ENCODE assay signal across 8 cellular contexts in genomic region chr1:192474080-192474683, GRCh38.
DNase-seq lines count a peak whose midpoint lies in the region; ATAC-seq and TF ChIP-seq lines count a peak whose summit lies in the region.

No MANE protein-coding gene starts in this region.

- H3K36me3 ChIP-seq in esophagus squamous epithelium (no peaks in the 10 kb centered on the region), psoas muscle (ENCODE audit: insufficient read depth in 1 of 2, low read depth in 1 of 2) (no peaks in the 10 kb centered on the region)

- no peak overlapping the region for H3K4me3 ChIP-seq in Jurkat, Clone E6-1 (ENCODE audit: low read length)
- H3K4me3 ChIP-seq in esophagus squamous epithelium (no peak overlapping the region), psoas muscle (no peak overlapping the region)

- ATAC-seq in psoas muscle (no peak), GM18909 (IDR thresholded peaks at IDR 0.05; ENCODE audit: poor library complexity, unreplicated experiment) (no peak)

- H3K27ac ChIP-seq in esophagus squamous epithelium (no peak overlapping the region), psoas muscle (no peak overlapping the region)

- H3K4me1 ChIP-seq in esophagus squamous epithelium = peaks cover 0 to 6% (median 0%) of the 10 kb centered on the region in 3 donors
- no peaks in the 10 kb centered on the region for H3K4me1 ChIP-seq in psoas muscle

- WGBS in esophagus squamous epithelium, 2 donors = 41 to 43% methylated on average over 5 of the region's 5 CpGs
- WGBS in psoas muscle, 3 donors = 39 to 41% (median 41%) methylated on average over 5 of the region's 5 CpGs

- TF ChIP-seq CTCF in esophagus squamous epithelium (IDR thresholded peaks at IDR 0.05) (peak; percentile 38 to 73 (median 64)), psoas muscle (IDR thresholded peaks at IDR 0.05) (peak; percentile 66)

- intact Hi-C loops in esophagus squamous epithelium (cut with DNase I) = no loop called here
- intact Hi-C loops in psoas muscle (cut with DNase I) = loop anchor here (5.0 to 10.0 kb wide), 2 partner anchors 131 to 548 kb away; no protein-coding TSS in a partner anchor

- no peak for TF ChIP-seq POLR2A in esophagus squamous epithelium (IDR thresholded peaks at IDR 0.05)

- H3K27me3 ChIP-seq in esophagus squamous epithelium (peaks cover 0 to 18% (median 0%) of the 10 kb centered on the region in 4 donors), psoas muscle (ENCODE audit: insufficient read depth in 3 of 3, low read length in 2 of 3) (no peaks in the 10 kb centered on the region)

- H3K9me3 ChIP-seq in esophagus squamous epithelium = no peaks in the 10 kb centered on the region
- no peaks in the 10 kb centered on the region for H3K9me3 ChIP-seq in psoas muscle

- peak; percentile 46 for DNase-seq in D341Med (ENCODE audit: low spot score)
- DNase-seq in Jurkat, Clone E6-1 (ENCODE audit: low read depth, low spot score) = peak; percentile 27
- DNase-seq in RKO (ENCODE audit: low spot score) = peak; percentile 48
- DNase-seq in esophagus squamous epithelium (lab: John Stamatoyannopoulos, UW) = no peak
- no peak for DNase-seq in psoas muscle
- DNase-seq in NCI-H128 (lab: John Stamatoyannopoulos, UW; ENCODE audit: unreplicated experiment) = no peak
- DNase-seq in activated naive CD4-positive, alpha-beta T cell treated with Interleukin-2 at 50 U/mL for 16 hours = no peak

Comparison
In these comparisons a context has a peak if more than half of its experiments do, and no peak if none do; other contexts are left out.
1. DNase-seq: peak in D341Med (single experiment), Jurkat, Clone E6-1 (single experiment) and RKO (single experiment); none in esophagus squamous epithelium (single experiment), psoas muscle (0 of 2), NCI-H128 (single experiment) and activated naive CD4-positive, alpha-beta T cell treated with Interleukin-2 at 50 U/mL for 16 hours (single experiment).